22 cellular contexts compared by ENCODE assay signal in genomic region chr7:130314305-130314704, GRCh38. TPM values are rescaled to one million over a fixed set of nuclear protein-coding genes. Genes with fewer than 3 reads are reported as not detected.
DNase-seq lines count a peak whose midpoint lies in the region; FAIRE-seq and TF ChIP-seq lines count a peak whose summit lies in the region.
"Had no signal": no experiment of that assay in that cellular context is flagged by ENCODE, and none has a peak within 500 bp of the region (broad histone marks: within the 10 kb centered on the region; RNA-seq: fewer than 3 reads in every experiment).

No MANE protein-coding gene starts in this region.

- H2BK15ac ChIP-seq in H9 (ENCODE audit: low read depth, low read length), result no peak overlapping the region
- no peak overlapping the region for H2BK15ac ChIP-seq in neuronal stem cell (ENCODE audit: low read length)

- H3K9ac ChIP-seq in H9 (ENCODE audit: extremely low read depth, insufficient read length, low read length), result no peak overlapping the region
- no peak overlapping the region for H3K9ac ChIP-seq in neuronal stem cell (ENCODE audit: low read depth, low read length, poor library complexity)

- H3K27ac ChIP-seq in H9 (ENCODE audit: insufficient read length, low read depth, low read length), result no peak overlapping the region
- no peak overlapping the region for H3K27ac ChIP-seq in neuronal stem cell (replicated peaks; ENCODE audit: low read length)
- H3K27ac ChIP-seq in tibial nerve, result no peak overlapping the region

- TF ChIP-seq POLR2A in tibial nerve (IDR thresholded peaks at IDR 0.05), result no peak

- peak overlapping the region; percentile 59 for H2AFZ ChIP-seq in H9 (ENCODE audit: low read length)
- H2AFZ ChIP-seq in neuronal stem cell (ENCODE audit: low read length), result peak overlapping the region; percentile 59

- H3K9me3 ChIP-seq in H9 (ENCODE audit: control insufficient read depth, low read depth, low read length) (no peaks in the 10 kb centered on the region), neuronal stem cell (replicated peaks in 1 of 2; ENCODE audit: control insufficient read depth in 2 of 2, insufficient read depth in 1 of 2, low read depth in 1 of 2, low read length in 2 of 2) (peaks cover 6 to 25% of the 10 kb centered on the region in 2 donors), tibial nerve (no peaks in the 10 kb centered on the region)

- no peak overlapping the region for H3K27ac Mint-ChIP-seq in H9
- H3K27ac Mint-ChIP-seq: CD4-positive, alpha-beta memory T cell; HFFc6 had no signal

- H3K4ac ChIP-seq in H9 (ENCODE audit: low read depth, low read length), result no peak overlapping the region
- H3K4ac ChIP-seq in neuronal stem cell (ENCODE audit: low read length), result no peak overlapping the region

- no CpG with 5 or more reads among the region's 6 CpGs for WGBS in H9 (ENCODE audit: extremely low coverage, insufficient read length, low lambda C conversion rate)
- WGBS in neuronal stem cell (ENCODE audit: extremely low coverage in 2 of 2, insufficient read length in 2 of 2, insufficient replicate concordance in 1 of 2), 2 donors, result no CpG with 5 or more reads among the region's 6 CpGs
- 51 to 64% methylated on average over 6 of the region's 6 CpGs for WGBS in tibial nerve, 2 donors

- no peaks in the 10 kb centered on the region; the same call in 1 of the 2 replicates for H3K27me3 Mint-ChIP-seq in H9 (ENCODE audit: low read depth)

- H3K56ac ChIP-seq in H9 (ENCODE audit: insufficient read length, low read depth, low read length), result no peak overlapping the region

- H2BK120ac ChIP-seq in H9 (ENCODE audit: low read depth, low read length, poor library complexity, severe bottlenecking) (no peak overlapping the region), neuronal stem cell (ENCODE audit: low read depth, low read length) (no peak overlapping the region)

- H3K36me3 ChIP-seq in neuronal stem cell (replicated peaks in 1 of 2; ENCODE audit: control insufficient read depth in 2 of 2, insufficient read depth in 2 of 2, low read length in 2 of 2), result no peaks in the 10 kb centered on the region
- H3K36me3 ChIP-seq in tibial nerve, result no peaks in the 10 kb centered on the region
- H3K36me3 ChIP-seq: HAP-1 had no signal

- no peaks in the 10 kb centered on the region for H3K79me2 ChIP-seq in H9 (ENCODE audit: insufficient read depth, low read length)

- H2BK12ac ChIP-seq in H9 (ENCODE audit: insufficient read length, low read depth, low read length) (no peak overlapping the region), neuronal stem cell (ENCODE audit: low read length) (no peak overlapping the region)

- no peaks in the 10 kb centered on the region for H3K4me1 Mint-ChIP-seq in H9
- H3K4me1 Mint-ChIP-seq: CD4-positive, alpha-beta memory T cell had no signal

- TF ChIP-seq CTCF in H9 (conservative IDR thresholded peaks at IDR 0.05) (no peak), fibroblast of villous mesenchyme (IDR thresholded peaks at IDR 0.05; ENCODE audit: insufficient read depth, low read depth, low read length) (no peak), tibial nerve (IDR thresholded peaks at IDR 0.05) (no peak)

- H3K27me3 ChIP-seq in H9 (ENCODE audit: insufficient read depth, low read length) (no peaks in the 10 kb centered on the region), neuronal stem cell (ENCODE audit: control insufficient read depth in 3 of 3, insufficient read depth in 3 of 3, low read depth in 1 of 3, low read length in 3 of 3) (no peaks in the 10 kb centered on the region), tibial nerve (no peaks in the 10 kb centered on the region)

- peaks cover 0 to 13% (median 5%) of the 10 kb centered on the region in 3 experiments; a peak in 5 of 7 replicates for H3K36me3 Mint-ChIP-seq in H9 (ENCODE audit: insufficient read depth in 1 of 3, low read depth in 3 of 3)
- H3K36me3 Mint-ChIP-seq: CD4-positive, alpha-beta memory T cell had no signal

- H4K20me1 ChIP-seq in H9 (ENCODE audit: control insufficient read depth, insufficient read depth, insufficient read length), result no peaks in the 10 kb centered on the region

- peaks cover 9 to 13% of the 10 kb centered on the region in 2 experiments for H3K9me3 Mint-ChIP-seq in H9
- H3K9me3 Mint-ChIP-seq: CD4-positive, alpha-beta memory T cell; HFFc6 had no signal

- no peak overlapping the region for H2AK5ac ChIP-seq in H9 (ENCODE audit: insufficient read length, low read length)
- H2AK5ac ChIP-seq in neuronal stem cell (ENCODE audit: low read depth, low read length), result no peak overlapping the region

- H3K79me1 ChIP-seq in H9 (ENCODE audit: insufficient read depth, low read depth, low read length, poor library complexity, severe bottlenecking), result no peaks in the 10 kb centered on the region
- no peaks in the 10 kb centered on the region for H3K79me1 ChIP-seq in neuronal stem cell (ENCODE audit: low read depth, low read length)

- H3K4me3 ChIP-seq in fibroblast of villous mesenchyme (ENCODE audit: low read depth, low read length) (no peak overlapping the region), neuronal stem cell (ENCODE audit: low read length in 2 of 2) (no peak overlapping the region), tibial nerve (no peak overlapping the region)
- H3K4me3 ChIP-seq: HAP-1 had no signal

- no peak for FAIRE-seq in GM19239 (lab: Jason Lieb, UNC)
- FAIRE-seq: GM12891, GM18507 had no signal

- no peak overlapping the region for H4K5ac ChIP-seq in H9 (ENCODE audit: insufficient read length, low read depth, low read length)

- H3K14ac ChIP-seq in H9 (ENCODE audit: insufficient read depth, low read length) (no peak overlapping the region), neuronal stem cell (ENCODE audit: low read length) (no peak overlapping the region)

- no peak overlapping the region for H3T11ph ChIP-seq in H9 (ENCODE audit: low read length)

- H3K23me2 ChIP-seq in H9 (ENCODE audit: insufficient read length, low read depth, low read length, poor library complexity, severe bottlenecking), result no peaks in the 10 kb centered on the region

- no peak overlapping the region for H4K8ac ChIP-seq in H9 (replicated peaks; ENCODE audit: insufficient read length, low read depth, low read length)
- no peak overlapping the region for H4K8ac ChIP-seq in neuronal stem cell (ENCODE audit: low read depth, low read length)

- no peak overlapping the region for H3K4me3 Mint-ChIP-seq in H9
- H3K4me3 Mint-ChIP-seq: CD4-positive, alpha-beta memory T cell; HFFc6 had no signal

- H3K4me2 ChIP-seq in H9 (ENCODE audit: insufficient read depth, insufficient read length, low read length), result no peak overlapping the region
- H3K4me2 ChIP-seq in neuronal stem cell (ENCODE audit: insufficient read depth, low read length, poor library complexity, severe bottlenecking), result no peak overlapping the region

- H2BK5ac ChIP-seq in H9 (ENCODE audit: insufficient read length, low read length) (no peak overlapping the region), neuronal stem cell (ENCODE audit: low read length) (no peak overlapping the region)

- H3K4me1 ChIP-seq in H9 (ENCODE audit: insufficient read depth, low read length), result no peaks in the 10 kb centered on the region
- peaks cover 0 to 2% of the 10 kb centered on the region in 2 donors for H3K4me1 ChIP-seq in neuronal stem cell (ENCODE audit: control insufficient read depth in 2 of 2, insufficient read depth in 1 of 2, low read depth in 1 of 2, low read length in 2 of 2)
- no peaks in the 10 kb centered on the region for H3K4me1 ChIP-seq in tibial nerve
- H3K4me1 ChIP-seq: HAP-1 had no signal

- DNase-seq in H9 (no peak), fibroblast of villous mesenchyme (ENCODE audit: low read depth) (peak; percentile 22), neuronal stem cell (ENCODE audit: low spot score) (no peak), globus pallidus (ENCODE audit: low spot score) (no peak), tibial nerve (ENCODE audit: low spot score in 2 of 2) (no peak), GM19239 (ENCODE audit: insufficient read length, low spot score) (no peak)
- DNase-seq: C1 segment of cervical spinal cord; Calu3; CD4-positive, alpha-beta memory T cell; COR-L47; DMS53; DMS79 treated with DMSO at 0.1 percent for 48 hours; GF-D8; HFFc6 had no signal

- H2BK20ac ChIP-seq in H9 (ENCODE audit: low read depth, low read length, poor library complexity, severe bottlenecking), result no peak overlapping the region

- TF ChIP-seq EP300 in tibial nerve (IDR thresholded peaks at IDR 0.05), result no peak

- H3K23ac ChIP-seq in H9 (ENCODE audit: insufficient read length, low read depth, low read length), result no peak overlapping the region
- H3K23ac ChIP-seq in neuronal stem cell (ENCODE audit: low read depth, low read length, poor library complexity), result no peak overlapping the region

- H4K91ac ChIP-seq in H9 (ENCODE audit: insufficient read length, low read depth, low read length) (no peak overlapping the region), neuronal stem cell (ENCODE audit: low read depth, low read length, poor library complexity) (no peak overlapping the region)

- H3K18ac ChIP-seq in H9 (ENCODE audit: insufficient read length, low read depth, low read length), result no peak overlapping the region
- no peak overlapping the region for H3K18ac ChIP-seq in neuronal stem cell (ENCODE audit: low read length)

RNA-seq across cellular contexts. Expression of gene CPA4, which starts 21.3 kb away (rescaled TPM):
- total RNA-seq in H9 (2021) (not detected in 2 replicates), fibroblast of villous mesenchyme (22.5 and 90.2 TPM in 2 replicates), tibial nerve (1 to 10 TPM in 1 of 4 donors, not detected in 3; 5.4 TPM)
- 0.04 TPM for polyA plus RNA-seq in neuronal stem cell (2013, experiment 1 of 2)
- polyA plus RNA-seq in neuronal stem cell (2013, experiment 2 of 2), result 0.11 TPM
- total RNA-seq: A673; Calu3; CD4-positive, alpha-beta memory T cell; G401 had no signal
- polyA plus RNA-seq: CD4-positive, alpha-beta memory T cell had no signal

RNA-seq across cellular contexts. Expression of gene CPA5, which starts 30.3 kb away (rescaled TPM):
- not detected in 2 replicates for total RNA-seq in H9 (2021)
- not detected in 2 replicates for total RNA-seq in fibroblast of villous mesenchyme
- 0.11 TPM for polyA plus RNA-seq in neuronal stem cell (2013, experiment 1 of 2)
- polyA plus RNA-seq in neuronal stem cell (2013, experiment 2 of 2), result 0.03 TPM
- total RNA-seq in tibial nerve, result not detected
- total RNA-seq: A673; Calu3; CD4-positive, alpha-beta memory T cell; G401; H4; HFFc6 had no signal

RNA-seq across cellular contexts. Expression of gene CPA2, which starts 47.6 kb away (rescaled TPM):
- total RNA-seq in H9 (2021) (0.29 TPM in 1 of 2 replicates, not detected in the other), fibroblast of villous mesenchyme (0.32 TPM in 1 of 2 replicates, not detected in the other), tibial nerve (1 to 10 TPM in 2 of 4 donors, not detected in 2; 1.5 to 2.2 TPM)
- polyA plus RNA-seq in neuronal stem cell (2013, experiment 1 of 2), result 0.84 TPM
- polyA plus RNA-seq in neuronal stem cell (2013, experiment 2 of 2), result 0.69 TPM
- total RNA-seq: A172; Calu3; CD4-positive, alpha-beta memory T cell; G401; H4; HFFc6 had no signal
- polyA plus RNA-seq: BJ; CD4-positive, alpha-beta memory T cell had no signal
